In genomic region chr7:129225931-129226572, GRCh38 we compare ENCODE assay signal across 1 cellular context.
TF ChIP-seq lines count a peak whose summit lies in the region.

No MANE protein-coding gene starts in this region.

TF ChIP-seq in HepG2, 621 proteins besides CTCF, POLR2A, EP300 and RAD21:
- TF ChIP-seq ZNF629 (CRISPR knock-in tag; conservative IDR thresholded peaks at IDR 0.05) (no peak), ZBED4 (CRISPR knock-in tag; IDR thresholded peaks at IDR 0.05; ENCODE audit: borderline replicate concordance) (0 out of 2 replicates have a peak, but pooled peaks have one; percentile 8), KDM5A (IDR thresholded peaks at IDR 0.05; ENCODE audit: borderline replicate concordance, low read length) (no peak), MAFK (conservative IDR thresholded peaks at IDR 0.05 in 1 of 2, IDR thresholded peaks at IDR 0.05 in 1 of 2; ENCODE audit: low read length in 2 of 2) (peak; percentile 48 to 60; a peak in 3 of 4 replicates), MXD4 (CRISPR knock-in tag; IDR thresholded peaks at IDR 0.05) (no peak)
